ENCODE assay signal across 11 cellular contexts in genomic region chr6:33609444-33610034, GRCh38. TPM values are rescaled to one million over a fixed set of nuclear protein-coding genes. Genes with fewer than 3 reads are reported as not detected.
DNase-seq lines count a peak whose midpoint lies in the region; ATAC-seq and TF ChIP-seq lines count a peak whose summit lies in the region.
"Had no signal": no experiment of that assay in that cellular context is flagged by ENCODE, and none has a peak within 500 bp of the region (broad histone marks: within the 10 kb centered on the region; RNA-seq: fewer than 3 reads in every experiment).

No MANE protein-coding gene starts in this region.

- H3K36me3 Mint-ChIP-seq in naive B cell, result peaks cover 6 to 9% of the 10 kb centered on the region in 2 donors

- H3K4me1 ChIP-seq in esophagus muscularis mucosa, result peaks cover 32 to 49% (median 38%) of the 10 kb centered on the region in 4 donors
- H3K4me1 ChIP-seq: prostate gland had no signal

- TF ChIP-seq POLR2A in esophagus muscularis mucosa (IDR thresholded peaks at IDR 0.05; ENCODE audit: low read depth), result no peak

- TF ChIP-seq EP300 in esophagus muscularis mucosa (IDR thresholded peaks at IDR 0.05), result no peak

- H3K27me3 ChIP-seq in MG63 (no peaks in the 10 kb centered on the region), esophagus muscularis mucosa (peaks cover 0 to 26% (median 0%) of the 10 kb centered on the region in 4 donors)

- ATAC-seq in naive B cell (ENCODE audit: low read depth in 2 of 2) (peak; percentile 40 to 47), HG03521 (IDR thresholded peaks at IDR 0.05; ENCODE audit: unreplicated experiment) (no peak)

- peak overlapping the region in 4 of 6 donors; percentile 27 to 86 (median 58) for H3K27ac Mint-ChIP-seq in naive B cell

- H3K36me3 ChIP-seq in MG63 (no peaks in the 10 kb centered on the region), esophagus muscularis mucosa (no peaks in the 10 kb centered on the region)
- H3K36me3 ChIP-seq: prostate gland had no signal

- peaks cover 0 to 7% (median 3%) of the 10 kb centered on the region in 7 donors for H3K9me3 Mint-ChIP-seq in naive B cell

- H3K4me3 Mint-ChIP-seq in naive B cell, result no peak overlapping the region

- H3K27me3 Mint-ChIP-seq in naive B cell, result no peaks in the 10 kb centered on the region

- no peak overlapping the region for H3K4me3 ChIP-seq in MG63
- H3K4me3 ChIP-seq in esophagus muscularis mucosa, result no peak overlapping the region
- H3K4me3 ChIP-seq: prostate gland had no signal

- TF ChIP-seq CTCF in esophagus muscularis mucosa (IDR thresholded peaks at IDR 0.05), result no peak

- DNase-seq in A172 (ENCODE audit: low spot score), result peak; percentile 94
- DNase-seq in MG63, result peak; percentile 87
- no peak for DNase-seq in esophagus muscularis mucosa (ENCODE audit: extremely low spot score)
- no peak for DNase-seq in naive B cell
- DNase-seq in cerebellar cortex (ENCODE audit: low spot score), result no peak
- DNase-seq in activated CD4-positive, alpha-beta T cell treated with anti-CD3 and anti-CD28 coated beads for 1 hour, result no peak
- no peak for DNase-seq in DMS 273 treated with DMSO at 0.1 percent for 48 hours (lab: John Stamatoyannopoulos, UW)
- DNase-seq: activated CD4-positive, alpha-beta T cell treated with anti-CD3 and anti-CD28 coated beads, Interleukin-2, amount 50 U/mL, for 1 hour; NCI-H146 had no signal

- intact Hi-C loops in esophagus muscularis mucosa (cut with DNase I), result no loop called here

- H3K4me1 Mint-ChIP-seq in naive B cell, result peaks cover 17 to 33% (median 23%) of the 10 kb centered on the region in 3 donors

- H3K9me3 ChIP-seq in MG63, result no peaks in the 10 kb centered on the region
- peaks cover 0 to 3% (median 0%) of the 10 kb centered on the region in 4 donors for H3K9me3 ChIP-seq in esophagus muscularis mucosa
- H3K9me3 ChIP-seq: prostate gland had no signal

- peak overlapping the region; percentile 41 to 69 (median 68) for H3K27ac ChIP-seq in esophagus muscularis mucosa (replicated peaks in 1 of 4)
- H3K27ac ChIP-seq: prostate gland had no signal

- 65% methylated on average over 9 of the region's 9 CpGs for WGBS in esophagus muscularis mucosa

RNA-seq across cellular contexts. Expression of gene ITPR3, which starts 11.6 kb away (rescaled TPM):
- total RNA-seq in A172 (2014; rRNA removed; shearing (Covaris generic)), result 57.5 and 59.8 TPM in 2 replicates
- total RNA-seq in MG63 (2014; rRNA removed; shearing (Covaris generic); ENCODE audit: low replicate concordance), result 7.1 and 14.5 TPM in 2 replicates
- total RNA-seq in esophagus muscularis mucosa, result 10 to 100 TPM; 12.1 to 24.9 (median 20.5) TPM
- polyA plus RNA-seq in naive B cell (ENCODE audit: low read depth in 6 of 6), result 1 to 10 TPM in 4 of 6 donors, under 1 TPM in 2; 0.22 to 6.4 (median 1.7) TPM

RNA-seq across cellular contexts. Expression of gene BAK1, which starts 29.5 kb away (rescaled TPM):
- 23.1 and 27.1 TPM in 2 replicates for total RNA-seq in A172 (2014; rRNA removed; shearing (Covaris generic))
- 11.7 and 21.8 TPM in 2 replicates for total RNA-seq in MG63 (2014; rRNA removed; shearing (Covaris generic); ENCODE audit: low replicate concordance)
- 10 to 100 TPM in 3 of 4 donors, 1 to 10 TPM in 1; 9.9 to 13.1 (median 11.7) TPM for total RNA-seq in esophagus muscularis mucosa
- 10 to 100 TPM; 11.7 to 22.6 (median 13.6) TPM for polyA plus RNA-seq in naive B cell (ENCODE audit: low read depth in 6 of 6)

Comparison
In these comparisons a context has a peak if more than half of its experiments do, and no peak if none do; other contexts are left out.
1. DNase-seq: peak in A172 (single experiment) and MG63 (single experiment); none in esophagus muscularis mucosa (single experiment), naive B cell (single experiment), cerebellar cortex (single experiment), activated CD4-positive, alpha-beta T cell treated with anti-CD3 and anti-CD28 coated beads for 1 hour (single experiment) and DMS 273 treated with DMSO at 0.1 percent for 48 hours (single experiment).